ENCODE assay signal across 22 cellular contexts in the genomic region with DNA sequence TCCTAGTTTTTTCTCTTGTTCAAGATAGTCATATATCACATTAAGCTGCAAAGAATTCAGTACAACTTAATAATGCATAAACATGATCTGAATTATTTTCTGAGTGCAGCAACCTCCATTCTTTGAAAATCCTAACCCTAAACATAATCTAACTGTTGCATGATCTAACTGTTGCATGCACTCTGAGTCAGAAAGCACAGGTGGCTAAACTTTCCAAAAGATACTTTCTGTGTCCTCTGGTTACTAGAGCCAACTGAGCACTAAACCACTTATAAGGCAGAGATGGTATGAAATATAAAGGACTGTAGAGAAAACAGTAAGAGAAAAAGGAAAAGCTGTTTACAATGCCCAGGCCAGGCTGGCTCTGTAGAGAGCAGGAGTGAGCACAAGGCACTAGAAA. TPM values are rescaled to one million over a fixed set of nuclear protein-coding genes. Genes with fewer than 3 reads are reported as not detected.
DNase-seq lines count a peak whose midpoint lies in the region; ATAC-seq and TF ChIP-seq lines count a peak whose summit lies in the region.
"Had no signal": no experiment of that assay in that cellular context is flagged by ENCODE, and none has a peak within 500 bp of the region (broad histone marks: within the 10 kb centered on the region; RNA-seq: fewer than 3 reads in every experiment).

No MANE protein-coding gene starts in this region.

- intact Hi-C loops in activated CD4-positive, alpha-beta T cell treated with anti-CD3 and anti-CD28 coated beads for 36 hours (cut with DNase I, micrococcal nuclease), result no loop called here
- intact Hi-C loops in adrenal gland (cut with DNase I), result loop anchor here (2.0 to 10.0 kb wide), 2 partner anchors 22 to 442 kb away; a partner anchor contains a TSS

- no peak overlapping the region for H3K4me3 Mint-ChIP-seq in activated CD4-positive, alpha-beta T cell treated with anti-CD3 and anti-CD28 coated beads for 36 hours
- H3K4me3 Mint-ChIP-seq in mesothelial cell of epicardium, result no peak overlapping the region

- H3K27me3 Mint-ChIP-seq in activated CD4-positive, alpha-beta T cell treated with anti-CD3 and anti-CD28 coated beads for 36 hours, result no peaks in the 10 kb centered on the region
- H3K27me3 Mint-ChIP-seq in mesothelial cell of epicardium (ENCODE audit: low read depth), result no peaks in the 10 kb centered on the region

- H3K27ac ChIP-seq in adrenal gland (peak overlapping the region in 3 of 5 donors; percentile 52 to 78 (median 68)), osteoblast (ENCODE audit: low read depth, low read length) (peak overlapping the region; percentile 68)
- H3K27ac ChIP-seq: epithelial cell of prostate, left lung, parathyroid adenoma, VCaP had no signal

- no peaks in the 10 kb centered on the region for H3K27me3 ChIP-seq in adrenal gland
- H3K27me3 ChIP-seq in osteoblast (ENCODE audit: insufficient read depth, low read length), result no peaks in the 10 kb centered on the region
- H3K27me3 ChIP-seq: BE2C, gastroesophageal sphincter, left lung had no signal

- POLR2A ChIA-PET in activated CD4-positive, alpha-beta T cell treated with anti-CD3 and anti-CD28 coated beads for 36 hours (lab: Charles Lee), result interaction anchor here (0.6 to 1.4 kb wide), 5 partner anchors 8 to 219 kb away, joined by 3 to 5 read pairs (median 3); no protein-coding TSS in a partner anchor

- no peak for TF ChIP-seq POLR2A in adrenal gland (IDR thresholded peaks at IDR 0.05)

- H3K4me3 ChIP-seq in adrenal gland (no peak overlapping the region), osteoblast (ENCODE audit: insufficient read depth, low read length) (no peak overlapping the region)
- H3K4me3 ChIP-seq: gastroesophageal sphincter, K562, left lung had no signal

- H4K20me1 ChIP-seq in osteoblast (ENCODE audit: insufficient read depth, low read length), result no peaks in the 10 kb centered on the region

- TF ChIP-seq CTCF in adrenal gland (IDR thresholded peaks at IDR 0.05) (no peak), osteoblast (IDR thresholded peaks at IDR 0.05; ENCODE audit: extremely low read depth, low read depth, low read length) (no peak), mesothelial cell of epicardium (IDR thresholded peaks at IDR 0.05; ENCODE audit: unreplicated experiment) (no peak)

- H3K27ac Mint-ChIP-seq in activated CD4-positive, alpha-beta T cell treated with anti-CD3 and anti-CD28 coated beads for 36 hours, result peak overlapping the region; percentile 45
- no peak overlapping the region for H3K27ac Mint-ChIP-seq in mesothelial cell of epicardium

- CTCF ChIA-PET in activated CD4-positive, alpha-beta T cell treated with anti-CD3 and anti-CD28 coated beads for 36 hours (lab: Charles Lee), result interaction anchor here (2.2 to 3.4 kb wide), 2 partner anchors 7 to 23 kb away, joined by 6 to 17 read pairs; a partner anchor contains a TSS

- no peak overlapping the region for H2AFZ ChIP-seq in osteoblast (ENCODE audit: low read length)
- H2AFZ ChIP-seq: parathyroid adenoma had no signal

- peak; percentile 45 for ATAC-seq in activated CD4-positive, alpha-beta T cell treated with anti-CD3 and anti-CD28 coated beads for 36 hours
- ATAC-seq: gastroesophageal sphincter, HCT116, K562, left lung had no signal

- H3K4me1 ChIP-seq in adrenal gland (replicated peaks in 1 of 2), result peaks cover 16 to 44% of the 10 kb centered on the region in 2 donors
- peaks cover 34% of the 10 kb centered on the region for H3K4me1 ChIP-seq in osteoblast (ENCODE audit: insufficient read depth, low read length)
- H3K4me1 ChIP-seq: left lung, parathyroid adenoma had no signal

- H3K36me3 ChIP-seq in adrenal gland (replicated peaks in 1 of 2), result peaks cover 0 to 24% of the 10 kb centered on the region in 2 donors
- H3K36me3 ChIP-seq in osteoblast (ENCODE audit: insufficient read depth, low read length), result peaks cover 37% of the 10 kb centered on the region

- DNase-seq in activated CD4-positive, alpha-beta T cell treated with anti-CD3 and anti-CD28 coated beads for 36 hours, result no peak
- DNase-seq in activated CD4-positive, alpha-beta T cell treated with anti-CD3 and anti-CD28 coated beads, Interleukin-2, amount 50 U/mL, for 1 hour, result no peak
- DNase-seq in LHCN-M2 (ENCODE audit: low read depth) (peak; percentile 86), adrenal gland (no peak), osteoblast (ENCODE audit: insufficient read length, low spot score, missing footprints) (no peak), NCI-H748 (lab: John Stamatoyannopoulos, UW; ENCODE audit: unreplicated experiment) (no peak), T-helper 9 cell (no peak), mesothelial cell of epicardium (ENCODE audit: low spot score in 2 of 2, unreplicated experiment in 2 of 2) (no peak)
- DNase-seq: BE2C; dermis blood vessel endothelial cell; GF-D8; left lung; NCI-H2081; NCI-H510A; stimulated activated CD4-positive, alpha-beta T cell treated with anti-CD3 and anti-CD28 coated beads, Interleukin-4, amount 100 ng/mL, for 1 hour; SW 1271 had no signal

- peaks cover 56% of the 10 kb centered on the region for H3K36me3 Mint-ChIP-seq in activated CD4-positive, alpha-beta T cell treated with anti-CD3 and anti-CD28 coated beads for 36 hours (ENCODE audit: low read depth)
- H3K36me3 Mint-ChIP-seq in mesothelial cell of epicardium, result peaks cover 25% of the 10 kb centered on the region

- H3K4me1 Mint-ChIP-seq in activated CD4-positive, alpha-beta T cell treated with anti-CD3 and anti-CD28 coated beads for 36 hours, result peaks cover 29% of the 10 kb centered on the region
- H3K4me1 Mint-ChIP-seq in mesothelial cell of epicardium, result peaks cover 14% of the 10 kb centered on the region

- H3K9me3 ChIP-seq in adrenal gland (replicated peaks in 1 of 3), result no peaks in the 10 kb centered on the region
- H3K9me3 ChIP-seq in osteoblast (ENCODE audit: low read depth, low read length), result no peaks in the 10 kb centered on the region
- H3K9me3 ChIP-seq: BE2C, gastroesophageal sphincter, left lung had no signal

- peak overlapping the region; percentile 44 for H3K4me2 ChIP-seq in osteoblast (ENCODE audit: insufficient read depth, low read length)

- H3K9me3 Mint-ChIP-seq in activated CD4-positive, alpha-beta T cell treated with anti-CD3 and anti-CD28 coated beads for 36 hours (ENCODE audit: low read depth), result no peaks in the 10 kb centered on the region
- H3K9me3 Mint-ChIP-seq in mesothelial cell of epicardium, result no peaks in the 10 kb centered on the region

- peaks cover 7% of the 10 kb centered on the region for H3K79me2 ChIP-seq in osteoblast (ENCODE audit: insufficient read depth, low read length)
- H3K79me2 ChIP-seq: parathyroid adenoma had no signal

RNA-seq across cellular contexts. Expression of a gene that starts 23.0 kb away (rescaled TPM):
- 10 to 100 TPM; 26.1 to 27.6 TPM for total RNA-seq in activated CD4-positive, alpha-beta T cell treated with anti-CD3 and anti-CD28 coated beads for 36 hours
- total RNA-seq in LHCN-M2 (2014; rRNA removed) (25.6 and 30.0 TPM in 2 replicates), adrenal gland (10 to 100 TPM in 7 of 8 donors, 1 to 10 TPM in 1; 8.7 to 31.1 (median 16.4) TPM), osteoblast (17.1 and 17.4 TPM in 2 replicates), mesothelial cell of epicardium (37.2 to 42.9 TPM (median 38.3 TPM) in 3 replicates)
- 14.7 TPM for polyA plus RNA-seq in LHCN-M2 (2012)
- polyA plus RNA-seq in adrenal gland, result 10 to 100 TPM; 25.8 to 40.1 (median 29.9) TPM

Comparison
In these comparisons a context has a peak if more than half of its experiments do, and no peak if none do; other contexts are left out.
1. intact Hi-C loops: an anchor here in adrenal gland (2.0 to 10.0 kb wide); none called in activated CD4-positive, alpha-beta T cell treated with anti-CD3 and anti-CD28 coated beads for 36 hours.